ENCODE assay signal across 21 cellular contexts in the genomic region with DNA sequence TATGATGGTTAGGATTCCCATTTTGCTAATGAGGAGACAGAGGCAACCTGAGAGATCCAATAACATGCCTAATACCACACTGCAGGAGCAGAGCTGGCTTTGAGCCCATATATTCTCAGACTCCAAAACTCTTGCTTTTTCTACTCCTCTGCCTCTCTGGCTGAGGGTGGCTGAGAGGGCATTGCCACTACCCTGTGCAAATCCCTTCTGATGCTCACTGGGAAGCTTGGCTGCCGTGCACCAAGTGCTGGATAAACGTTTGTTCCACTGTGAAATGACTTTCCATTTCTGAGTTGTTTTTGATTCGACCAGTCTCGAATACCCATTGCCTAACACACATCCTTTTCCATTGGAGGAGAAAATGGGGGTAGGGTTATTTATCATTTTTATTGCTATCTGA.
A peak's percentile ranks its signal among the peaks of the same experiment; 100 is the strongest.
DNase-seq lines count a peak whose midpoint lies in the region; ATAC-seq and TF ChIP-seq lines count a peak whose summit lies in the region.
"Had no signal": no experiment of that assay in that cellular context is flagged by ENCODE, and none has a peak within 500 bp of the region (broad histone marks: within the 10 kb centered on the region; RNA-seq: fewer than 3 reads in every experiment).

No MANE protein-coding gene starts in this region.

- H3K4me1 ChIP-seq in RWPE2 (ENCODE audit: insufficient read depth, poor library complexity, severe bottlenecking) = no peaks in the 10 kb centered on the region
- H3K4me1 ChIP-seq: BE2C, BLaER1 had no signal

- CTCF ChIA-PET in GM10248 (lab: Yijun Ruan, JAX) = no interaction called here

- H3K27me3 ChIP-seq in RWPE2 (ENCODE audit: insufficient read depth, poor library complexity, severe bottlenecking) = no peaks in the 10 kb centered on the region
- H3K27me3 ChIP-seq: BE2C, BLaER1 had no signal

- H3K36me3 ChIP-seq in RWPE2 (ENCODE audit: low read depth) = no peaks in the 10 kb centered on the region
- H3K36me3 ChIP-seq: BE2C, BLaER1 had no signal

- no peak overlapping the region for H3K4me3 ChIP-seq in RWPE2 (ENCODE audit: severe bottlenecking)
- H3K4me3 ChIP-seq: BLaER1 had no signal

- TF ChIP-seq CTCF in RWPE2 (IDR thresholded peaks at IDR 0.05; ENCODE audit: poor library complexity, severe bottlenecking) (no peak), GM10248 (IDR thresholded peaks at IDR 0.05; ENCODE audit: control extremely low read depth, extremely low read depth, low read depth, missing control alignments) (no peak)

- peak; percentile 6 for DNase-seq in NCI-H69 (lab: John Stamatoyannopoulos, UW)
- DNase-seq in RWPE2 (ENCODE audit: low spot score) = peak; percentile 2
- peak; percentile 62 for DNase-seq in mesenteric fat pad (ENCODE audit: low spot score)
- DNase-seq in superior temporal gyrus (ENCODE audit: extremely low spot score) = no peak
- DNase-seq in GM10248 (ENCODE audit: extremely low spot score) = no peak
- DNase-seq: 8988T; ACHN; BE2C; C1 segment of cervical spinal cord; CD4-positive, alpha-beta memory T cell; CD4-positive, CD25-positive, alpha-beta regulatory T cell; CD8-positive, alpha-beta memory T cell; COR-L47; DMS 273 treated with DMSO at 0.1 percent for 48 hours; DMS153; DMS53; DMS79; DND-41; EL; GDM1 had no signal

- no peak overlapping the region for H3K27ac ChIP-seq in RWPE2 (ENCODE audit: poor library complexity, severe bottlenecking)
- H3K27ac ChIP-seq: BLaER1 had no signal

- H3K9me3 ChIP-seq in RWPE2 (ENCODE audit: severe bottlenecking) = no peaks in the 10 kb centered on the region
- H3K9me3 ChIP-seq: BE2C, BLaER1 had no signal

- no peak for ATAC-seq in RWPE2 (ENCODE audit: low read depth)

- POLR2A ChIA-PET in GM10248 (lab: Yijun Ruan, JAX) = no interaction called here

Comparison
In these comparisons a context has a peak if more than half of its experiments do, and no peak if none do; other contexts are left out.
1. DNase-seq: peak in NCI-H69 (single experiment), RWPE2 (single experiment) and mesenteric fat pad (single experiment); none in superior temporal gyrus (single experiment) and GM10248 (single experiment).